Comparison of ENCODE assay signal across 8 cellular contexts in the genomic region with DNA sequence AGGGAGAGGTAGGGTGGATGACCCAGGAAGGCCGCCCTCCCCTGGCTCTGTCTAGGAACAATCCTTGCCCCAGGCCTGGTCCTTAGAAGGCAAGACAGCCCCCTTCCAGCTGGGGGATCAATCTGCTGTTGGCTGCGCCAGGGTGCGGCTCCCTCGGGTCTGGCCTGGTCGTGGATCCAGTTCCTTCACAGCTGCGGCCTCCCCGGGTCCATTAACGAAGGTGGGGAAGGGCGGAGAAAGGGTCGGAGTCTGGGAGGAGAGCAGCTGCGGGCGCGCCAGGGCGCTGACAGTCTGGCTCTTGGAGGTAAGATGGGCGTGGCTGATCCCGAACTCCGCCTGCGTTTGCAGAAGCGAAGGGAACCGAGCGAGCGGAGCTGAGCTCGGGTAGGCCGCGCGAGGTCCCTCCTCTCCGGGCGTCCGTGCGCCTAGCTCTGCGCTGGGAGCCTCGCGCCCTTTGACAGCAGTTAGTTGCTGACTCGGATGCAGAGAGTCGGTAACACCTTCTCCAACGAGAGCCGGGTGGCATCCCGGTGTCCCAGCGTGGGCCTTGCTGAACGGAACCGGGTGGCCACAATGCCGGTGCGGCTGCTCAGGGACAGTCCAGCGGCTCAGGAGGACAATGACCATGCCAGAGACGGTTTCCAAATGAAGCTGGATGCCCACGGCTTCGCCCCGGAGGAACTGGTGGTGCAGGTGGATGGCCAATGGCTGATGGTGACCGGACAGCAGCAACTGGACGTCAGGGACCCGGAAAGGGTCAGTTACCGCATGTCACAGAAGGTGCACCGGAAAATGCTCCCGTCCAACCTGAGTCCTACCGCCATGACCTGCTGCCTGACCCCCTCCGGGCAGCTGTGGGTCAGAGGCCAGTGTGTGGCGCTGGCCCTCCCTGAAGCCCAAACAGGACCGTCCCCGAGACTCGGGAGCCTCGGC. TPM values are rescaled to one million over a fixed set of nuclear protein-coding genes. Genes with fewer than 3 reads are reported as not detected.
DNase-seq lines count a peak whose midpoint lies in the region; ATAC-seq lines count a peak whose summit lies in the region.

A gene with protein sequence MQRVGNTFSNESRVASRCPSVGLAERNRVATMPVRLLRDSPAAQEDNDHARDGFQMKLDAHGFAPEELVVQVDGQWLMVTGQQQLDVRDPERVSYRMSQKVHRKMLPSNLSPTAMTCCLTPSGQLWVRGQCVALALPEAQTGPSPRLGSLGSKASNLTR (plus strand): TSS at position 434 of the 933 bp plus-strand sequence. CDS start 47 bp downstream, at position 481.

- H3K27ac Mint-ChIP-seq in activated CD8-positive, alpha-beta memory T cell treated with anti-CD3 and anti-CD28 coated beads, Interleukin-2, amount 10 ng/mL, durations not matched to agents 7 days and 5 days: peak within 1 kb of the TSS; percentile 61
- H3K27ac Mint-ChIP-seq in activated naive CD8-positive, alpha-beta T cell treated with anti-CD3 and anti-CD28 coated beads, Interleukin-2, amount 50 U/mL, for 24 hours: peak within 1 kb of the TSS; percentile 81

- H3K27me3 Mint-ChIP-seq in activated CD8-positive, alpha-beta memory T cell treated with anti-CD3 and anti-CD28 coated beads, Interleukin-2, amount 10 ng/mL, durations not matched to agents 7 days and 5 days: no peaks in the 10 kb centered on the region
- H3K27me3 Mint-ChIP-seq in activated naive CD8-positive, alpha-beta T cell treated with anti-CD3 and anti-CD28 coated beads, Interleukin-2, amount 50 U/mL, for 24 hours: no peaks in the 10 kb centered on the region

- CTCF ChIA-PET in activated CD8-positive, alpha-beta memory T cell treated with anti-CD3 and anti-CD28 coated beads, Interleukin-2, amount 10 ng/mL, durations not matched to agents 7 days and 5 days (lab: Charles Lee): interaction anchor here (0.6 to 16.2 kb wide), 4 partner anchors 13 to 283 kb away, joined by 3 to 117 read pairs (median 18); no protein-coding TSS in a partner anchor

- peak within 1 kb of the TSS; percentile 67 for H3K4me3 Mint-ChIP-seq in activated CD8-positive, alpha-beta memory T cell treated with anti-CD3 and anti-CD28 coated beads, Interleukin-2, amount 10 ng/mL, durations not matched to agents 7 days and 5 days
- H3K4me3 Mint-ChIP-seq in activated naive CD8-positive, alpha-beta T cell treated with anti-CD3 and anti-CD28 coated beads, Interleukin-2, amount 50 U/mL, for 24 hours: peak within 1 kb of the TSS; percentile 70

- peaks cover 26% of the 10 kb centered on the region for H3K4me1 Mint-ChIP-seq in activated CD8-positive, alpha-beta memory T cell treated with anti-CD3 and anti-CD28 coated beads, Interleukin-2, amount 10 ng/mL, durations not matched to agents 7 days and 5 days
- H3K4me1 Mint-ChIP-seq in activated naive CD8-positive, alpha-beta T cell treated with anti-CD3 and anti-CD28 coated beads, Interleukin-2, amount 50 U/mL, for 24 hours: peaks cover 26% of the 10 kb centered on the region

- no peak for DNase-seq in activated CD8-positive, alpha-beta memory T cell treated with anti-CD3 and anti-CD28 coated beads, Interleukin-2, amount 10 ng/mL, durations not matched to agents 7 days and 5 days
- no peak for DNase-seq in activated CD8-positive, alpha-beta memory T cell treated with anti-CD3 and anti-CD28 coated beads, Interleukin-2, amount 50 U/mL, for 48 hours
- DNase-seq in activated naive CD8-positive, alpha-beta T cell treated with anti-CD3 and anti-CD28 coated beads, Interleukin-2, amount 50 U/mL, for 24 hours: no peak
- DNase-seq in Kasumi-1 (lab: John Stamatoyannopoulos, UW) (no peak), MV-4-11 (lab: John Stamatoyannopoulos, UW) (no peak), NCI-H2196 treated with DMSO at 0.1 percent for 48 hours (lab: John Stamatoyannopoulos, UW; ENCODE audit: unreplicated experiment) (no peak)

- no peak within 1 kb of the TSS for H3K4me3 ChIP-seq in thymus (ENCODE audit: low read length)

- H3K36me3 ChIP-seq in thymus (ENCODE audit: control insufficient read depth, insufficient read depth): peaks cover 26% of the 10 kb centered on the region

- H3K9me3 Mint-ChIP-seq in activated CD8-positive, alpha-beta memory T cell treated with anti-CD3 and anti-CD28 coated beads, Interleukin-2, amount 10 ng/mL, durations not matched to agents 7 days and 5 days (ENCODE audit: low read depth): no peaks in the 10 kb centered on the region
- H3K9me3 Mint-ChIP-seq in activated naive CD8-positive, alpha-beta T cell treated with anti-CD3 and anti-CD28 coated beads, Interleukin-2, amount 50 U/mL, for 24 hours: no peaks in the 10 kb centered on the region

- H3K36me3 Mint-ChIP-seq in activated CD8-positive, alpha-beta memory T cell treated with anti-CD3 and anti-CD28 coated beads, Interleukin-2, amount 10 ng/mL, durations not matched to agents 7 days and 5 days: peaks cover 16% of the 10 kb centered on the region
- peaks cover 22% of the 10 kb centered on the region for H3K36me3 Mint-ChIP-seq in activated naive CD8-positive, alpha-beta T cell treated with anti-CD3 and anti-CD28 coated beads, Interleukin-2, amount 50 U/mL, for 24 hours (ENCODE audit: low read depth)

- no peaks in the 10 kb centered on the region for H3K27me3 ChIP-seq in layer of hippocampus (ENCODE audit: control insufficient read depth, insufficient read depth, low read length)
- H3K27me3 ChIP-seq in thymus (ENCODE audit: control insufficient read depth, insufficient read depth): no peaks in the 10 kb centered on the region

- H3K27ac ChIP-seq in layer of hippocampus (ENCODE audit: low read depth, low read length) (peak within 1 kb of the TSS; percentile 62), thymus (ENCODE audit: low read depth) (peak within 1 kb of the TSS; percentile 44)

- WGBS in thymus: 97% methylated on average over 61 of the region's 61 CpGs

- no peak for ATAC-seq in activated CD8-positive, alpha-beta memory T cell treated with anti-CD3 and anti-CD28 coated beads, Interleukin-2, amount 10 ng/mL, durations not matched to agents 7 days and 5 days
- no peak for ATAC-seq in activated naive CD8-positive, alpha-beta T cell treated with anti-CD3 and anti-CD28 coated beads, Interleukin-2, amount 50 U/mL, for 24 hours

- peaks cover 6% of the 10 kb centered on the region for H3K4me1 ChIP-seq in thymus (ENCODE audit: control insufficient read depth, insufficient read depth, low read length)

- H3K9me3 ChIP-seq in thymus (ENCODE audit: control insufficient read depth): no peaks in the 10 kb centered on the region

RNA-seq across cellular contexts. Expression of the gene that starts here (rescaled TPM):
- total RNA-seq in activated CD8-positive, alpha-beta memory T cell treated with anti-CD3 and anti-CD28 coated beads, Interleukin-2, amount 10 ng/mL, durations not matched to agents 7 days and 5 days: under 1 TPM in 1 of 2 experiments, not detected in 1; 0.58 TPM
- polyA plus RNA-seq in thymus: 0.23 TPM
